Comparison of ENCODE assay signal across 20 cellular contexts in genomic region chr1:30878016-30878415, GRCh38. TPM values are rescaled to one million over a fixed set of nuclear protein-coding genes. Genes with fewer than 3 reads are reported as not detected.
DNase-seq lines count a peak whose midpoint lies in the region; ATAC-seq and TF ChIP-seq lines count a peak whose summit lies in the region.
"Had no signal": no experiment of that assay in that cellular context is flagged by ENCODE, and none has a peak within 500 bp of the region (broad histone marks: within the 10 kb centered on the region; RNA-seq: fewer than 3 reads in every experiment).

No MANE protein-coding gene starts in this region.

- H3K4ac ChIP-seq in IMR-90 (ENCODE audit: low read depth, low read length) (peak overlapping the region; percentile 54), trophoblast cell (ENCODE audit: low read depth, low read length) (no peak overlapping the region)

- H2BK120ac ChIP-seq in IMR-90 (ENCODE audit: low read depth, low read length) = peak overlapping the region; percentile 94
- peak overlapping the region; percentile 44 for H2BK120ac ChIP-seq in trophoblast cell (ENCODE audit: insufficient read depth, low read length, poor library complexity)

- peak overlapping the region; percentile 39; the same call in 1 of the 2 replicates for H2BK20ac ChIP-seq in IMR-90 (ENCODE audit: low read depth, low read length)

- no peak overlapping the region for H3K56ac ChIP-seq in IMR-90 (ENCODE audit: extremely low read depth, insufficient read depth, low read length)

- peaks cover 32% of the 10 kb centered on the region for H3K4me1 ChIP-seq in IMR-90 (ENCODE audit: control insufficient read depth, insufficient read depth, low read length)
- peaks cover 31 to 78% (median 67%) of the 10 kb centered on the region in 4 donors for H3K4me1 ChIP-seq in esophagus muscularis mucosa
- H3K4me1 ChIP-seq in trophoblast cell (ENCODE audit: control insufficient read depth in 1 of 2, insufficient read depth in 2 of 2, low read length in 2 of 2) = peaks cover 8% of the 10 kb centered on the region in 2 experiments

- no peaks in the 10 kb centered on the region for H3K9me3 Mint-ChIP-seq in type B pancreatic cell
- H3K9me3 Mint-ChIP-seq: activated CD4-positive, alpha-beta T cell treated with anti-CD3 and anti-CD28 coated beads, Interleukin-2, amount 10 ng/mL, durations not matched to agents 24 days and 14 days; activated naive CD4-positive, alpha-beta T cell treated with anti-CD3 and anti-CD28 coated beads for 36 hours; activated T-cell treated with anti-CD3 and anti-CD28 coated beads, Interleukin-2, amount 50 U/mL, for 72 hours; nephron had no signal

- peak overlapping the region; percentile 84 for H2BK15ac ChIP-seq in IMR-90 (ENCODE audit: low read depth, low read length)

- H3K27ac ChIP-seq in AG04450 (ENCODE audit: low read depth, low read length) (peak overlapping the region; percentile 21), IMR-90 (ENCODE audit: insufficient read depth, low read length) (peak overlapping the region; percentile 65), esophagus muscularis mucosa (replicated peaks in 1 of 4) (peak overlapping the region; percentile 75 to 94 (median 84)), trophoblast cell (ENCODE audit: low read depth, low read length) (no peak overlapping the region)
- H3K27ac ChIP-seq: cardiac muscle cell, VCaP had no signal

- H4K20me1 ChIP-seq in IMR-90 (ENCODE audit: insufficient read depth, low read length) = peaks cover 52% of the 10 kb centered on the region

- H3K27me3 ChIP-seq in AG04450 (ENCODE audit: control insufficient read depth, insufficient read depth, low read length) (no peaks in the 10 kb centered on the region), IMR-90 (ENCODE audit: control insufficient read depth, insufficient read depth, low read length) (no peaks in the 10 kb centered on the region), esophagus muscularis mucosa (no peaks in the 10 kb centered on the region), trophoblast cell (ENCODE audit: insufficient read depth, low read length) (no peaks in the 10 kb centered on the region)
- H3K27me3 ChIP-seq: cardiac muscle cell had no signal

- POLR2A ChIA-PET in AG04450 (lab: Yijun Ruan, JAX) (interaction anchor here (0.8 to 1.1 kb wide), 2 partner anchors 11 to 17 kb away, joined by 3 to 4 read pairs; no protein-coding TSS in a partner anchor), IMR-90 (lab: Charles Lee; ENCODE audit: unreplicated experiment) (no interaction called here)

- H4K8ac ChIP-seq in IMR-90 (ENCODE audit: low read depth in 2 of 2, low read length in 2 of 2) = peak overlapping the region; percentile 20 to 58; a peak in 2 of 4 replicates
- no peak overlapping the region for H4K8ac ChIP-seq in trophoblast cell (ENCODE audit: low read depth, low read length)

- H3K79me2 ChIP-seq in trophoblast cell (ENCODE audit: control insufficient read depth, insufficient read depth, low read length, poor library complexity) = no peaks in the 10 kb centered on the region

- no peak overlapping the region; the same call in 1 of the 2 replicates for H3K4me2 ChIP-seq in IMR-90 (ENCODE audit: low read depth, low read length)
- no peak overlapping the region for H3K4me2 ChIP-seq in trophoblast cell (ENCODE audit: low read length)

- H3K27ac Mint-ChIP-seq in type B pancreatic cell = no peak overlapping the region
- H3K27ac Mint-ChIP-seq in T-helper 17 cell = no peak overlapping the region
- H3K27ac Mint-ChIP-seq: activated CD4-positive, alpha-beta T cell treated with anti-CD3 and anti-CD28 coated beads, Interleukin-2, amount 10 ng/mL, durations not matched to agents 24 days and 14 days; activated T-cell treated with anti-CD3 and anti-CD28 coated beads, Interleukin-2, amount 50 U/mL, for 72 hours had no signal

- no peak overlapping the region for H3K4me3 Mint-ChIP-seq in type B pancreatic cell
- H3K4me3 Mint-ChIP-seq in T-helper 17 cell = no peak overlapping the region
- H3K4me3 Mint-ChIP-seq: activated CD4-positive, alpha-beta T cell treated with anti-CD3 and anti-CD28 coated beads, Interleukin-2, amount 10 ng/mL, durations not matched to agents 24 days and 14 days; activated naive CD4-positive, alpha-beta T cell treated with anti-CD3 and anti-CD28 coated beads for 36 hours; activated T-cell treated with anti-CD3 and anti-CD28 coated beads, Interleukin-2, amount 50 U/mL, for 72 hours; nephron had no signal

- no peak for TF ChIP-seq EP300 in esophagus muscularis mucosa (IDR thresholded peaks at IDR 0.05)

- intact Hi-C loops in IMR-90 (cut with micrococcal nuclease) (no loop called here), esophagus muscularis mucosa (cut with DNase I) (no loop called here)

- H3K4me1 Mint-ChIP-seq in type B pancreatic cell (ENCODE audit: unreplicated experiment) (peaks cover 34% of the 10 kb centered on the region), T-helper 17 cell (peaks cover 6% of the 10 kb centered on the region)

- no peak overlapping the region for H3K4me3 ChIP-seq in AG04450 (ENCODE audit: low read depth, low read length)
- no peak overlapping the region for H3K4me3 ChIP-seq in IMR-90 (ENCODE audit: insufficient read depth, low read depth, low read length)
- no peak overlapping the region for H3K4me3 ChIP-seq in esophagus muscularis mucosa
- H3K4me3 ChIP-seq in trophoblast cell (ENCODE audit: low read depth, low read length) = no peak overlapping the region
- H3K4me3 ChIP-seq: cardiac muscle cell had no signal

- H2AFZ ChIP-seq in IMR-90 (replicated peaks; ENCODE audit: low read length, poor library complexity) = no peak overlapping the region
- H2AFZ ChIP-seq in trophoblast cell (ENCODE audit: insufficient read depth, low read length, poor library complexity) = no peak overlapping the region

- H2BK5ac ChIP-seq in IMR-90 (ENCODE audit: low read depth, low read length, poor library complexity, severe bottlenecking) (no peak overlapping the region), trophoblast cell (ENCODE audit: low read depth, low read length, poor library complexity) (no peak overlapping the region)

- DNase-seq in AG04450 (ENCODE audit: low read depth, low spot score) = no peak
- no peak for DNase-seq in IMR-90
- DNase-seq in esophagus muscularis mucosa (ENCODE audit: extremely low spot score) = no peak
- no peak for DNase-seq in trophoblast cell
- DNase-seq in type B pancreatic cell (ENCODE audit: extremely low spot score, unreplicated experiment) = no peak
- DNase-seq in NCI-H2227 treated with DMSO at 0.1 percent for 48 hours (lab: John Stamatoyannopoulos, UW) = no peak
- no peak for DNase-seq in T-helper 17 cell
- DNase-seq: activated CD4-positive, alpha-beta T cell treated with anti-CD3 and anti-CD28 coated beads, Interleukin-2, amount 10 ng/mL, durations not matched to agents 24 days and 14 days; activated naive CD4-positive, alpha-beta T cell treated with anti-CD3 and anti-CD28 coated beads for 36 hours; activated T-cell treated with anti-CD3 and anti-CD28 coated beads, Interleukin-2, amount 50 U/mL, for 72 hours; Calu3; DND-41; glutamatergic neuron; NCI-H1092; NCI-H187 treated with DMSO at 0.1 percent for 48 hours; RPMI8226 had no signal

- H3K9me1 ChIP-seq in IMR-90 (ENCODE audit: insufficient read depth, low read length) = peaks cover 26% of the 10 kb centered on the region

- no peak for TF ChIP-seq CTCF in AG04450 (IDR thresholded peaks at IDR 0.05; ENCODE audit: low read depth, low read length)
- TF ChIP-seq CTCF in IMR-90 (conservative IDR thresholded peaks at IDR 0.05; ENCODE audit: low read depth, low read length) = no peak
- TF ChIP-seq CTCF in esophagus muscularis mucosa (IDR thresholded peaks at IDR 0.05) = no peak
- TF ChIP-seq CTCF in type B pancreatic cell (conservative IDR thresholded peaks at IDR 0.05) = no peak

- H3K79me1 ChIP-seq in IMR-90 (ENCODE audit: low read depth in 1 of 2, low read length in 2 of 2) (peaks cover 25 to 84% of the 10 kb centered on the region in 2 experiments), trophoblast cell (ENCODE audit: low read length) (no peaks in the 10 kb centered on the region)

- peak overlapping the region; percentile 34 for H2BK12ac ChIP-seq in trophoblast cell (ENCODE audit: low read length)

- no peak overlapping the region; the same call in 1 of the 2 replicates for H3K18ac ChIP-seq in IMR-90 (ENCODE audit: low read depth, low read length)
- no peak overlapping the region for H3K18ac ChIP-seq in trophoblast cell (ENCODE audit: low read length)

- H4K91ac ChIP-seq in IMR-90 (ENCODE audit: insufficient read depth, low read depth, low read length) (peak overlapping the region; percentile 72; the same call in 1 of the 2 replicates), trophoblast cell (ENCODE audit: low read depth, low read length) (peak overlapping the region; percentile 73)

- no peak overlapping the region for H3K9ac ChIP-seq in IMR-90 (ENCODE audit: low read depth, low read length)
- no peak overlapping the region for H3K9ac ChIP-seq in trophoblast cell (ENCODE audit: low read length)

- H3K23ac ChIP-seq in IMR-90 (ENCODE audit: low read depth, low read length) = no peak overlapping the region
- no peak overlapping the region for H3K23ac ChIP-seq in trophoblast cell (ENCODE audit: low read length)

- H2AK5ac ChIP-seq in IMR-90 (ENCODE audit: low read depth, low read length) = peak overlapping the region; percentile 84
- no peak overlapping the region for H2AK5ac ChIP-seq in trophoblast cell (ENCODE audit: low read length)

- TF ChIP-seq RAD21 in IMR-90 (IDR thresholded peaks at IDR 0.05; ENCODE audit: low read length) = no peak

- H3K14ac ChIP-seq in IMR-90 (replicated peaks; ENCODE audit: low read depth, low read length) (0 out of 2 replicates have a peak overlapping the region, but pooled peaks have one; percentile 40), trophoblast cell (ENCODE audit: low read length) (no peak overlapping the region)

- BruUV-seq in IMR-90 (replicated peaks; lab: Mats Ljungman, UMichigan) = no TSS peak

- H4K12ac ChIP-seq in trophoblast cell (ENCODE audit: low read depth, low read length) = no peak overlapping the region

- WGBS in IMR-90 (ENCODE audit: extremely low coverage in 2 of 2, insufficient read length in 1 of 2), 2 experiments = 88% methylated on average over 7 of the region's 9 CpGs; no CpG with 5 or more reads in 1 of the 2 experiments
- WGBS in esophagus muscularis mucosa = 84% methylated on average over 6 of the region's 9 CpGs
- no CpG with 5 or more reads among the region's 9 CpGs for WGBS in trophoblast cell (ENCODE audit: extremely low coverage, insufficient coverage, insufficient read length)

- H3K27me3 Mint-ChIP-seq in type B pancreatic cell (no peaks in the 10 kb centered on the region), T-helper 17 cell (peaks cover 76% of the 10 kb centered on the region)

- peaks cover 4% of the 10 kb centered on the region for H3K36me3 Mint-ChIP-seq in type B pancreatic cell
- peaks cover 7% of the 10 kb centered on the region for H3K36me3 Mint-ChIP-seq in T-helper 17 cell (ENCODE audit: low read depth)

- dilution Hi-C loops in IMR-90 (cut with HindIII; ENCODE audit: low sequenced_read_pairs, unreplicated experiment) = no loop called here

- H2AK9ac ChIP-seq in IMR-90 (replicated peaks; ENCODE audit: low read depth, low read length, poor library complexity) = peak overlapping the region; percentile 12

- CTCF ChIA-PET in AG04450 (lab: Charles Lee) (interaction anchor here (1.2 to 1.5 kb wide), 2 partner anchors 33 to 76 kb away, joined by 5 to 12 read pairs; no protein-coding TSS in a partner anchor), IMR-90 (lab: Yijun Ruan, JAX) (interaction anchor here (1.4 kb wide), 1 partner anchor 33 kb away, joined by 3 read pairs; no protein-coding TSS in a partner anchor)

- H3K36me3 ChIP-seq in IMR-90 (ENCODE audit: control insufficient read depth, insufficient read depth, low read length) (peaks cover 36% of the 10 kb centered on the region), esophagus muscularis mucosa (peaks cover 15 to 37% (median 29%) of the 10 kb centered on the region in 4 donors), trophoblast cell (ENCODE audit: control insufficient read depth in 1 of 2, insufficient read depth in 2 of 2, low read length in 2 of 2) (peaks cover 20 to 36% of the 10 kb centered on the region in 2 experiments)
- H3K36me3 ChIP-seq: cardiac muscle cell had no signal

- TF ChIP-seq POLR2A in IMR-90 (IDR thresholded peaks at IDR 0.05; ENCODE audit: low read depth, low read length) (no peak), esophagus muscularis mucosa (IDR thresholded peaks at IDR 0.05; ENCODE audit: low read depth) (no peak)

- H3K9me3 ChIP-seq in AG04450 (ENCODE audit: control insufficient read depth, insufficient read depth, low read length) (peaks cover 14% of the 10 kb centered on the region), IMR-90 (ENCODE audit: control insufficient read depth, insufficient read depth, low read length) (peaks cover 7% of the 10 kb centered on the region), esophagus muscularis mucosa (peaks cover 0 to 3% (median 2%) of the 10 kb centered on the region in 4 donors), trophoblast cell (ENCODE audit: insufficient read depth, low read depth, low read length) (peaks cover 9% of the 10 kb centered on the region), T-helper 17 cell (ENCODE audit: control insufficient read depth, low read length, poor library complexity, severe bottlenecking) (no peaks in the 10 kb centered on the region)

- H4K5ac ChIP-seq in IMR-90 (ENCODE audit: low read depth, low read length) = peak overlapping the region; percentile 32; the same call in 1 of the 2 replicates

- in situ Hi-C loops in IMR-90 (cut with MboI; ENCODE audit: low sequenced_read_pairs) = no loop called here

- ATAC-seq in IMR-90 (ENCODE audit: low read depth) = no peak
- no peak for ATAC-seq in GM18907 (IDR thresholded peaks at IDR 0.05; ENCODE audit: unreplicated experiment)
- no peak for ATAC-seq in T-helper 17 cell
- ATAC-seq: activated T-cell treated with anti-CD3 and anti-CD28 coated beads, Interleukin-2, amount 50 U/mL, for 72 hours had no signal

RNA-seq across cellular contexts. Expression of gene SDC3, which starts 30.5 kb away (rescaled TPM):
- polyA plus RNA-seq in AG04450 (2011; rRNA removed) (21.7 and 45.4 TPM in 2 replicates), IMR-90 (2012; rRNA removed) (71.5 and 75.7 TPM in 2 replicates)
- 46.5 and 56.6 TPM in 2 replicates for polyA minus RNA-seq in AG04450 (2011; rRNA and poly(A)+ RNA removed)
- total RNA-seq in IMR-90 (2012; rRNA removed) (13.1 and 14.2 TPM in 2 replicates), esophagus muscularis mucosa (100 to 1,000 TPM in 1 of 4 donors, 10 to 100 TPM in 3; 44.1 to 101 (median 56.5) TPM), type B pancreatic cell (ENCODE audit: low replicate concordance) (46.7 and 54.2 TPM in 2 replicates), T-helper 17 cell (under 1 TPM; 0.32 to 0.34 TPM)
- 47.3 and 81.5 TPM in 2 replicates for polyA plus RNA-seq in IMR-90 (2012; cell fraction: cytosol; rRNA removed)
- polyA plus RNA-seq in IMR-90 (2012; cell fraction: nucleus; rRNA removed; ENCODE audit: low replicate concordance) = 36.2 and 50.9 TPM in 2 replicates
- polyA plus RNA-seq in trophoblast cell (2013) = 64.9 and 65.2 TPM in 2 replicates

Comparison
In these comparisons a context has a peak if more than half of its experiments do, and no peak if none do; other contexts are left out.
1. RNA of gene SDC3, which starts 30.5 kb away (total RNA-seq): 44.1 to 101 TPM in esophagus muscularis mucosa, 46.7 to 54.2 TPM in type B pancreatic cell and 13.1 to 14.2 TPM in IMR-90; 0.32 to 0.34 TPM in T-helper 17 cell; every median in the first group is over 10 times any median in the second.